ENCODE assay signal across 18 cellular contexts in the genomic region with DNA sequence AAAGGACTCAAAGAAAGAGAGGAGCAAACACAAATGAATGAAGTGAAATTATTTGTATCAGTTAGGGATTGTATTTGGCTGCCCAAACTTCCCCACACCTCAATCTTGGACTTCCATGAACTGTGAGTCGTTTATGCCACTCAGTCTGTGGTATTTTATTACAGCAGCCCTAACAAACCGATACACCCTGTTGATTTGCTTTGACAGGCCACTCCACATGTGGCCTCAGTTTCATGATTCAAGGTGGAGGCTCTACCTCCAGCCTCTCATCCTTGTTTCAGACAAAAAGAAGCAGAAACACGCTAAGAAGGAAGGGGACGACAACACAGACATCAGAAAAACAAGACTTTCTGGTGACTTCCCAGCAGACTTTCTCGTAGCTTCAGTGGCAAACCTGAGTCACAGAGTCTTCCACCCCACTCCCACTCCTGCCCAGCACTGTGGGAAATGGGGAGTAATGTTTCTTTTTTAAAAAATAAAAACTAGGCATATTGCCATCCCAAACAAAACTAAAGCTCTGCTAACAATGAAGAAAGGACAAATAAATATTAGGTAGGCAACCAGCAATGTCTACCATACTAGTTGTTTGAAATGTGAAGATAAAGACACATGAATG. TPM values are rescaled to one million over a fixed set of nuclear protein-coding genes. Genes with fewer than 3 reads are reported as not detected.
DNase-seq lines count a peak whose midpoint lies in the region; ATAC-seq, FAIRE-seq and TF ChIP-seq lines count a peak whose summit lies in the region.
"Had no signal": no experiment of that assay in that cellular context is flagged by ENCODE, and none has a peak within 500 bp of the region (broad histone marks: within the 10 kb centered on the region; RNA-seq: fewer than 3 reads in every experiment).

No MANE protein-coding gene starts in this region.

- H3K4me1 Mint-ChIP-seq in activated T-cell treated with anti-CD3 and anti-CD28 coated beads, Interleukin-2, amount 50 U/mL, for 72 hours (ENCODE audit: low read depth) = peaks cover 36% of the 10 kb centered on the region

- CTCF ChIA-PET in IMR-90 (lab: Yijun Ruan, JAX) = interaction anchor here (0.6 kb wide), 1 partner anchor 17 kb away, joined by 4 read pairs; no protein-coding TSS in a partner anchor

- no peak overlapping the region for H3K23ac ChIP-seq in IMR-90 (ENCODE audit: low read depth, low read length)

- DNase-seq in activated T-cell treated with anti-CD3 and anti-CD28 coated beads, Interleukin-2, amount 50 U/mL, for 72 hours = no peak
- no peak for DNase-seq in activated T-cell treated with anti-CD3 and anti-CD28 coated beads, Interleukin-2, amount 50 U/mL, for 48 hours
- DNase-seq in GM23248 (peak; percentile 8), IMR-90 (no peak), keratinocyte (ENCODE audit: low read depth, low spot score) (no peak), psoas muscle (no peak)
- DNase-seq: CD4-positive, CD25-positive, alpha-beta regulatory T cell; COR-L47; DMS79; Kasumi-1; NCI-H1417; NCI-H187 treated with DMSO at 0.1 percent for 48 hours; NCI-H2107; NCI-H446 treated with DMSO at 0.1 percent for 48 hours; NCI-H526 treated with DMSO at 0.1 percent for 48 hours had no signal

- H3K4me1 ChIP-seq in GM23248 (ENCODE audit: insufficient read depth) = no peaks in the 10 kb centered on the region
- H3K4me1 ChIP-seq in IMR-90 (ENCODE audit: control insufficient read depth, insufficient read depth, low read length) = peaks cover 4% of the 10 kb centered on the region; the same call in 1 of the 2 replicates
- H3K4me1 ChIP-seq in keratinocyte (ENCODE audit: control insufficient read depth, extremely low read depth, insufficient read depth, low read length) = no peaks in the 10 kb centered on the region
- peaks cover 24% of the 10 kb centered on the region for H3K4me1 ChIP-seq in psoas muscle
- H3K4me1 ChIP-seq: HAP-1 had no signal

- ATAC-seq in activated T-cell treated with anti-CD3 and anti-CD28 coated beads, Interleukin-2, amount 50 U/mL, for 72 hours (replicated peaks in 1 of 2) = peak in 1 of 2 donors; percentile 34
- ATAC-seq in IMR-90 (ENCODE audit: low read depth) (no peak), psoas muscle (no peak), GM19467 (IDR thresholded peaks at IDR 0.05; ENCODE audit: unreplicated experiment) (no peak)
- ATAC-seq: Right ventricle myocardium inferior had no signal

- H3K36me3 ChIP-seq in GM23248 (ENCODE audit: low read depth) (no peaks in the 10 kb centered on the region), IMR-90 (ENCODE audit: control insufficient read depth, insufficient read depth, low read length) (no peaks in the 10 kb centered on the region), keratinocyte (ENCODE audit: control insufficient read depth in 2 of 2, extremely low read depth in 1 of 2, insufficient read depth in 2 of 2, low read length in 2 of 2) (no peaks in the 10 kb centered on the region), psoas muscle (ENCODE audit: insufficient read depth in 1 of 2, low read depth in 1 of 2) (no peaks in the 10 kb centered on the region)
- H3K36me3 ChIP-seq: HAP-1 had no signal

- H4K5ac ChIP-seq in IMR-90 (ENCODE audit: low read depth, low read length) = no peak overlapping the region

- no peak overlapping the region for H3K27ac ChIP-seq in GM23248
- no peak overlapping the region for H3K27ac ChIP-seq in IMR-90 (ENCODE audit: insufficient read depth, low read length)
- H3K27ac ChIP-seq in keratinocyte (ENCODE audit: control insufficient read depth, insufficient read depth, low read length) = no peak overlapping the region
- no peak overlapping the region for H3K27ac ChIP-seq in psoas muscle

- no peaks in the 10 kb centered on the region for H4K20me1 ChIP-seq in GM23248 (ENCODE audit: insufficient read depth)
- H4K20me1 ChIP-seq in IMR-90 (ENCODE audit: insufficient read depth, low read length) = no peaks in the 10 kb centered on the region
- H4K20me1 ChIP-seq in keratinocyte (ENCODE audit: control insufficient read depth, extremely low read depth, insufficient read depth, low read length) = no peaks in the 10 kb centered on the region

- H2AK9ac ChIP-seq in IMR-90 (replicated peaks; ENCODE audit: low read depth, low read length, poor library complexity) = no peak overlapping the region

- peak; percentile 20 for FAIRE-seq in keratinocyte (lab: Jason Lieb, UNC)

- H3K4me3 ChIP-seq in GM23248 (no peak overlapping the region), IMR-90 (ENCODE audit: insufficient read depth, low read depth, low read length) (no peak overlapping the region), keratinocyte (ENCODE audit: control insufficient read depth in 2 of 3, extremely low read depth in 1 of 3, insufficient read depth in 2 of 3, low read depth in 1 of 3, low read length in 3 of 3) (no peak overlapping the region), psoas muscle (no peak overlapping the region)
- H3K4me3 ChIP-seq: HAP-1 had no signal

- no peaks in the 10 kb centered on the region for H3K79me1 ChIP-seq in IMR-90 (ENCODE audit: low read depth in 1 of 2, low read length in 2 of 2)

- H2AFZ ChIP-seq in GM23248 = no peak overlapping the region
- H2AFZ ChIP-seq in IMR-90 (replicated peaks; ENCODE audit: low read length, poor library complexity) = no peak overlapping the region
- H2AFZ ChIP-seq in keratinocyte (ENCODE audit: control insufficient read depth, low read length) = no peak overlapping the region

- H3K9ac ChIP-seq in GM23248 (no peak overlapping the region), IMR-90 (ENCODE audit: low read depth, low read length) (no peak overlapping the region), keratinocyte (ENCODE audit: control insufficient read depth, extremely low read depth, insufficient read depth, low read length) (no peak overlapping the region)

- H3K14ac ChIP-seq in IMR-90 (replicated peaks; ENCODE audit: low read depth, low read length) = no peak overlapping the region

- dilution Hi-C loops in IMR-90 (cut with HindIII; ENCODE audit: low sequenced_read_pairs, unreplicated experiment) = no loop called here
- dilution Hi-C loops in keratinocyte (cut with MboI; ENCODE audit: extremely low pct_ligation_motif_present, low sequenced_read_pairs) = no loop called here

- H3K4me2 ChIP-seq in GM23248 (ENCODE audit: unreplicated experiment) = no peak overlapping the region
- H3K4me2 ChIP-seq in IMR-90 (ENCODE audit: low read depth, low read length) = no peak overlapping the region
- H3K4me2 ChIP-seq in keratinocyte (ENCODE audit: control insufficient read depth, extremely low read depth, insufficient read depth, low read depth, low read length) = no peak overlapping the region

- H3K4ac ChIP-seq in IMR-90 (ENCODE audit: low read depth, low read length) = no peak overlapping the region

- H4K8ac ChIP-seq in IMR-90 (ENCODE audit: low read depth in 2 of 2, low read length in 2 of 2) = no peak overlapping the region

- TF ChIP-seq RAD21 in IMR-90 (IDR thresholded peaks at IDR 0.05; ENCODE audit: low read length) = no peak

- no peaks in the 10 kb centered on the region for H3K9me2 ChIP-seq in GM23248 (ENCODE audit: insufficient read depth)

- H3K18ac ChIP-seq in IMR-90 (ENCODE audit: low read depth, low read length) = 0 out of 2 replicates have a peak overlapping the region, but pooled peaks have one; percentile 29

- H3K4me3 Mint-ChIP-seq in activated T-cell treated with anti-CD3 and anti-CD28 coated beads, Interleukin-2, amount 50 U/mL, for 72 hours = peak overlapping the region; percentile 24 to 29
- H3K4me3 Mint-ChIP-seq: CD4-positive, CD25-positive, alpha-beta regulatory T cell had no signal

- H3K56ac ChIP-seq in IMR-90 (ENCODE audit: extremely low read depth, insufficient read depth, low read length) = no peak overlapping the region

- H3K9me1 ChIP-seq in IMR-90 (ENCODE audit: insufficient read depth, low read length) = 0 out of 2 replicates have a peak, but pooled peaks cover 3% of the 10 kb centered on the region
- H3K9me1 ChIP-seq in keratinocyte (ENCODE audit: control insufficient read depth, extremely low read depth, insufficient read depth, low read length) = no peaks in the 10 kb centered on the region

- H3K27me3 Mint-ChIP-seq in activated T-cell treated with anti-CD3 and anti-CD28 coated beads, Interleukin-2, amount 50 U/mL, for 72 hours (ENCODE audit: low read depth) = peaks cover 17% of the 10 kb centered on the region

- no peak for TF ChIP-seq POLR2A in IMR-90 (IDR thresholded peaks at IDR 0.05; ENCODE audit: low read depth, low read length)

- no peaks in the 10 kb centered on the region for H3F3A ChIP-seq in GM23248 (ENCODE audit: insufficient read depth)

- no peak overlapping the region for H3K27ac Mint-ChIP-seq in activated T-cell treated with anti-CD3 and anti-CD28 coated beads, Interleukin-2, amount 50 U/mL, for 72 hours
- H3K27ac Mint-ChIP-seq: CD4-positive, CD25-positive, alpha-beta regulatory T cell had no signal

- BruUV-seq in IMR-90 (replicated peaks; lab: Mats Ljungman, UMichigan) = no TSS peak

- no peak overlapping the region for H2BK120ac ChIP-seq in IMR-90 (ENCODE audit: low read depth, low read length)

- no peak overlapping the region for H4K91ac ChIP-seq in IMR-90 (ENCODE audit: insufficient read depth, low read depth, low read length)

- no peak overlapping the region for H2AK5ac ChIP-seq in IMR-90 (ENCODE audit: low read depth, low read length)

- H3K27me3 ChIP-seq in GM23248 (replicated peaks; ENCODE audit: insufficient read depth) = no peaks in the 10 kb centered on the region
- no peaks in the 10 kb centered on the region for H3K27me3 ChIP-seq in IMR-90 (ENCODE audit: control insufficient read depth, insufficient read depth, low read length)
- H3K27me3 ChIP-seq in keratinocyte (ENCODE audit: control insufficient read depth, extremely low read depth, insufficient read depth, low read length) = no peaks in the 10 kb centered on the region
- H3K27me3 ChIP-seq in psoas muscle (ENCODE audit: insufficient read depth in 3 of 3, low read length in 2 of 3) = no peaks in the 10 kb centered on the region

- H3K36me3 Mint-ChIP-seq in activated T-cell treated with anti-CD3 and anti-CD28 coated beads, Interleukin-2, amount 50 U/mL, for 72 hours (ENCODE audit: insufficient read depth in 2 of 2) = no peaks in the 10 kb centered on the region
- H3K36me3 Mint-ChIP-seq: CD4-positive, CD25-positive, alpha-beta regulatory T cell had no signal

- intact Hi-C loops in IMR-90 (cut with micrococcal nuclease) (no loop called here), psoas muscle (cut with DNase I) (loop anchor here in 1 of 2 donors (10.0 kb wide), 1 partner anchor 435 kb away; no protein-coding TSS in a partner anchor)

- TF ChIP-seq CTCF in IMR-90 (conservative IDR thresholded peaks at IDR 0.05; ENCODE audit: low read depth, low read length) (no peak), keratinocyte (optimal IDR thresholded peaks at IDR 0.05 in 1 of 3, IDR thresholded peaks at IDR 0.05 in 1 of 3, conservative IDR thresholded peaks at IDR 0.05 in 1 of 3; ENCODE audit: extremely low read depth in 1 of 3, insufficient read depth in 2 of 3, low read length in 3 of 3) (no peak), psoas muscle (IDR thresholded peaks at IDR 0.05) (no peak)

- POLR2A ChIA-PET in IMR-90 (lab: Charles Lee; ENCODE audit: unreplicated experiment) = no interaction called here

- H2BK15ac ChIP-seq in IMR-90 (ENCODE audit: low read depth, low read length) = no peak overlapping the region; the same call in 2 of the 3 replicates

- in situ Hi-C loops in GM23248 (cut with MboI) = loop anchor here (10.0 kb wide), 1 partner anchor 175 kb away; no protein-coding TSS in a partner anchor
- in situ Hi-C loops in IMR-90 (cut with MboI; ENCODE audit: low sequenced_read_pairs) = loop anchor here (25.0 kb wide), 1 partner anchor 157 kb away; no protein-coding TSS in a partner anchor

- no peaks in the 10 kb centered on the region for H3K79me2 ChIP-seq in GM23248 (ENCODE audit: insufficient read depth)
- no peaks in the 10 kb centered on the region for H3K79me2 ChIP-seq in keratinocyte (ENCODE audit: control insufficient read depth, insufficient read depth, low read length)

- H2BK5ac ChIP-seq in IMR-90 (ENCODE audit: low read depth, low read length, poor library complexity, severe bottlenecking) = no peak overlapping the region

- no peaks in the 10 kb centered on the region for H3K9me3 Mint-ChIP-seq in activated T-cell treated with anti-CD3 and anti-CD28 coated beads, Interleukin-2, amount 50 U/mL, for 72 hours

- WGBS in GM23248 (ENCODE audit: low coverage in 1 of 2, low lambda C conversion rate in 2 of 2, missing lambda C conversion rate in 2 of 2), 2 experiments = 74 to 75% methylated on average over 5 of the region's 5 CpGs
- WGBS in IMR-90 (ENCODE audit: extremely low coverage in 2 of 2, insufficient read length in 1 of 2), 2 experiments = 78% methylated on average over 3 of the region's 5 CpGs; no CpG with 5 or more reads in 1 of the 2 experiments
- WGBS in psoas muscle, 3 donors = 74 to 84% (median 82%) methylated on average over 5 of the region's 5 CpGs

- H3K9me3 ChIP-seq in GM23248 (ENCODE audit: low read depth) = no peaks in the 10 kb centered on the region
- no peaks in the 10 kb centered on the region for H3K9me3 ChIP-seq in IMR-90 (ENCODE audit: control insufficient read depth, insufficient read depth, low read length)
- H3K9me3 ChIP-seq in keratinocyte (ENCODE audit: control insufficient read depth, low read depth, low read length) = no peaks in the 10 kb centered on the region
- H3K9me3 ChIP-seq in psoas muscle = no peaks in the 10 kb centered on the region
- H3K9me3 ChIP-seq: HAP-1 had no signal

- no peak overlapping the region for H2BK20ac ChIP-seq in IMR-90 (ENCODE audit: low read depth, low read length)

RNA-seq across cellular contexts. Expression of gene ABCA1, which starts 52.2 kb away (rescaled TPM):
- total RNA-seq in activated T-cell treated with anti-CD3 and anti-CD28 coated beads, Interleukin-2, amount 50 U/mL, for 72 hours = 10 to 100 TPM; 12.4 to 19.5 TPM
- 15.9 and 20.7 TPM in 2 replicates for total RNA-seq in GM23248 (2014; rRNA removed; shearing (Covaris generic))
- 6.8 and 7.1 TPM in 2 replicates for polyA plus RNA-seq in GM23248 (2016; fragmentation: Nextera tagmentation; extraction: Ambion mirVana)
- 43.6 and 52.2 TPM in 2 replicates for total RNA-seq in IMR-90 (2012; rRNA removed)
- polyA plus RNA-seq in IMR-90 (2012; rRNA removed) = 4.3 and 5.8 TPM in 2 replicates
- 3.5 and 4.7 TPM in 2 replicates for polyA plus RNA-seq in IMR-90 (2012; cell fraction: cytosol; rRNA removed)
- polyA plus RNA-seq in IMR-90 (2012; cell fraction: nucleus; rRNA removed; ENCODE audit: low replicate concordance) = 5.0 and 11.1 TPM in 2 replicates
- 20.8 to 35.9 TPM (median 23.0 TPM) in 3 replicates for polyA plus RNA-seq in keratinocyte
- polyA plus RNA-seq in keratinocyte (2011; ENCODE audit: low read depth) = 2.5 TPM
- polyA plus RNA-seq in keratinocyte (2011; cell fraction: cytosol; rRNA removed) = 4.2 and 6.8 TPM in 2 replicates
- polyA plus RNA-seq in keratinocyte (2011; cell fraction: nucleus; rRNA removed) = 45.6 and 53.6 TPM in 2 replicates
- 4.2 and 27.7 TPM in 2 replicates for polyA plus RNA-seq in keratinocyte (2012; ENCODE audit: low replicate concordance)
- 262 to 318 TPM (median 305 TPM) in 3 replicates for polyA minus RNA-seq in keratinocyte
- polyA minus RNA-seq in keratinocyte (2011; cell fraction: cytosol; rRNA and poly(A)+ RNA removed) = 47.2 TPM
- 243 and 353 TPM in 2 replicates for polyA minus RNA-seq in keratinocyte (2011; cell fraction: nucleus; rRNA and poly(A)+ RNA removed)
- total RNA-seq in psoas muscle = 10 to 100 TPM in 2 of 4 donors, 1 to 10 TPM in 2; 8.2 to 26.1 (median 16.2) TPM
- polyA plus RNA-seq in psoas muscle = 1 to 10 TPM; 1.9 to 6.3 (median 3.3) TPM
